ENCODE assay signal across 10 cellular contexts in the genomic region with DNA sequence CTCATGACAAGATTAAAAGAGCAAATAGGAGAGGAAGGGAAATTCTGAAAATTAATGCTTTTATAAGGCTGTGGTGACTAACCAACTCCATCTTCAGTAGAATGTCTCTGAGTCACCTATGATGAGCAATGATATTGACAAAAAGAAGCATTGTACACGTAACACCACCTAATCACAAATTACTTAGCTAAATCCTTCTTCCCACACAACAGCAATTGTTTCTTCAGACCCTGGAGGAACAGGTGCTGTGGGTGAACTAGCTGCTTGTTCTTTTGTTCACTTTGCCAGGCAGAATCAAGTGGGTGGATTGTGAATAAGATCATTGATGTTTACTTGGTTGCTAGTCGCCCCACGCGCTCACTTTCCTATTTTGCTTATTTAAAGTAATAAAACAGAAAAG.
DNase-seq lines count a peak whose midpoint lies in the region; ATAC-seq and TF ChIP-seq lines count a peak whose summit lies in the region.
"Had no signal": no experiment of that assay in that cellular context is flagged by ENCODE, and none has a peak within 500 bp of the region (broad histone marks: within the 10 kb centered on the region; RNA-seq: fewer than 3 reads in every experiment).

No MANE protein-coding gene starts in this region.

- no peaks in the 10 kb centered on the region for H3K36me3 Mint-ChIP-seq in HFFc6 (ENCODE audit: low read depth)

- WGBS in testis, 2 donors: 81% methylated on average over 4 of the region's 4 CpGs

- peaks cover 26% of the 10 kb centered on the region for H3K4me1 ChIP-seq in testis

- TF ChIP-seq CTCF in HFFc6 (IDR thresholded peaks at IDR 0.05): no peak
- TF ChIP-seq CTCF in RWPE1 (conservative IDR thresholded peaks at IDR 0.05; ENCODE audit: low read depth): no peak
- no peak for TF ChIP-seq CTCF in testis (IDR thresholded peaks at IDR 0.05)

- no peak overlapping the region for H3K4me3 ChIP-seq in testis
- H3K4me3 ChIP-seq: cardiac muscle cell had no signal

- DNase-seq in HFFc6: peak; percentile 73
- DNase-seq in RWPE1 (ENCODE audit: low spot score): peak; percentile 66
- peak; percentile 75 for DNase-seq in fibroblast of peridontal ligament (ENCODE audit: extremely low read depth)
- DNase-seq in stimulated activated CD4-positive, alpha-beta T cell treated with anti-CD3 and anti-CD28 coated beads, Interleukin-2, amount 100 ng/mL, for 4 hours (ENCODE audit: low read depth): peak; percentile 29
- no peak for DNase-seq in dedifferentiated amniotic fluid mesenchymal stem cell (ENCODE audit: extremely low spot score)
- DNase-seq in testis: no peak
- no peak for DNase-seq in NCI-H2171 (lab: John Stamatoyannopoulos, UW)
- DNase-seq: SHP77 had no signal

- H3K4me3 Mint-ChIP-seq in HFFc6: peak overlapping the region; percentile 83

- intact Hi-C loops in testis (cut with DNase I; ENCODE audit: low total_unique reads): no loop called here

- H3K27me3 Mint-ChIP-seq in HFFc6 (ENCODE audit: insufficient read depth): peaks cover 4% of the 10 kb centered on the region; the same call in 1 of the 2 replicates

- H3K9me3 ChIP-seq in testis: no peaks in the 10 kb centered on the region

- ATAC-seq in HG03432 (IDR thresholded peaks at IDR 0.05; ENCODE audit: unreplicated experiment): no peak

- H3K9me3 Mint-ChIP-seq in HFFc6: no peaks in the 10 kb centered on the region

- H3K4me1 Mint-ChIP-seq in HFFc6 (ENCODE audit: low read depth): 0 out of 2 replicates have a peak, but pooled peaks cover 4% of the 10 kb centered on the region

- peak overlapping the region; percentile 93 for H3K27ac Mint-ChIP-seq in HFFc6

- no peak for TF ChIP-seq POLR2A in testis (IDR thresholded peaks at IDR 0.05)

- POLR2A ChIA-PET in RWPE1 (lab: Yijun Ruan, JAX; ENCODE audit: low non-redundant PET): no interaction called here

- CTCF ChIA-PET in RWPE1 (lab: Yijun Ruan, JAX): interaction anchor here (0.7 to 0.9 kb wide), 2 partner anchors 51 to 315 kb away, joined by 3 to 5 read pairs; no protein-coding TSS in a partner anchor

- H3K27me3 ChIP-seq in testis: no peaks in the 10 kb centered on the region
- H3K27me3 ChIP-seq: cardiac muscle cell had no signal

- H3K27ac ChIP-seq in RWPE1 (no peak overlapping the region), testis (peak overlapping the region in 1 of 2 donors; percentile 18)
- H3K27ac ChIP-seq: cardiac muscle cell had no signal

- H3K36me3 ChIP-seq in testis (ENCODE audit: low read depth, missing control alignments): no peaks in the 10 kb centered on the region
- H3K36me3 ChIP-seq: cardiac muscle cell had no signal

Comparison
In these comparisons a context has a peak if more than half of its experiments do, and no peak if none do; other contexts are left out.
1. DNase-seq: peak in HFFc6 (single experiment), RWPE1 (single experiment), fibroblast of peridontal ligament (single experiment) and stimulated activated CD4-positive, alpha-beta T cell treated with anti-CD3 and anti-CD28 coated beads, Interleukin-2, amount 100 ng/mL, for 4 hours (single experiment); none in dedifferentiated amniotic fluid mesenchymal stem cell (single experiment), testis (single experiment) and NCI-H2171 (single experiment).